In genomic region chr5:94522099-94522498, GRCh38 we compare ENCODE assay signal across 12 cellular contexts.
A peak's percentile ranks its signal among the peaks of the same experiment; 100 is the strongest.
DNase-seq lines count a peak whose midpoint lies in the region; ATAC-seq and TF ChIP-seq lines count a peak whose summit lies in the region.
"Had no signal": no experiment of that assay in that cellular context is flagged by ENCODE, and none has a peak within 500 bp of the region (broad histone marks: within the 10 kb centered on the region; RNA-seq: fewer than 3 reads in every experiment).

No MANE protein-coding gene starts in this region.

- BruUV-seq in IMR-90 (replicated peaks; lab: Mats Ljungman, UMichigan): no TSS peak

- no peak overlapping the region for H2BK120ac ChIP-seq in IMR-90 (ENCODE audit: low read depth, low read length)
- no peak overlapping the region for H2BK120ac ChIP-seq in mesenchymal stem cell (ENCODE audit: low read depth, low read length)

- no peaks in the 10 kb centered on the region for H3K27me3 ChIP-seq in IMR-90 (ENCODE audit: control insufficient read depth, insufficient read depth, low read length)
- no peaks in the 10 kb centered on the region for H3K27me3 ChIP-seq in WERI-Rb-1 (ENCODE audit: insufficient read depth, low read depth, severe bottlenecking)
- H3K27me3 ChIP-seq in mesenchymal stem cell (ENCODE audit: control insufficient read depth in 1 of 2, insufficient read depth in 1 of 2, low read length in 2 of 2): no peaks in the 10 kb centered on the region
- no peaks in the 10 kb centered on the region for H3K27me3 ChIP-seq in ascending aorta

- no peaks in the 10 kb centered on the region for H4K20me1 ChIP-seq in IMR-90 (ENCODE audit: insufficient read depth, low read length)

- H2BK20ac ChIP-seq in IMR-90 (ENCODE audit: low read depth, low read length): no peak overlapping the region

- H3K4ac ChIP-seq in IMR-90 (ENCODE audit: low read depth, low read length) (no peak overlapping the region), mesenchymal stem cell (ENCODE audit: low read depth in 1 of 2, low read length in 2 of 2) (no peak overlapping the region)

- H3K4me2 ChIP-seq in IMR-90 (ENCODE audit: low read depth, low read length) (no peak overlapping the region), mesenchymal stem cell (ENCODE audit: low read length, poor library complexity, severe bottlenecking) (no peak overlapping the region)

- H2AK9ac ChIP-seq in IMR-90 (replicated peaks; ENCODE audit: low read depth, low read length, poor library complexity): no peak overlapping the region

- H3K4me3 ChIP-seq in IMR-90 (ENCODE audit: insufficient read depth, low read depth, low read length) (no peak overlapping the region), WERI-Rb-1 (ENCODE audit: low read depth, low read length) (no peak overlapping the region), mesenchymal stem cell (ENCODE audit: insufficient read depth in 1 of 2, low read depth in 1 of 2, low read length in 2 of 2) (no peak overlapping the region), ascending aorta (no peak overlapping the region)

- intact Hi-C loops in IMR-90 (cut with micrococcal nuclease): loop anchor here (2.0 kb wide), 1 partner anchor 411 kb away; a partner anchor contains a TSS
- intact Hi-C loops in ascending aorta (cut with DNase I): no loop called here

- H2BK15ac ChIP-seq in IMR-90 (ENCODE audit: low read depth, low read length): no peak overlapping the region
- H2BK15ac ChIP-seq in mesenchymal stem cell (ENCODE audit: low read depth, poor library complexity, severe bottlenecking): no peak overlapping the region

- DNase-seq in DMS53 (lab: John Stamatoyannopoulos, UW) (peak; percentile 54), IMR-90 (peak; percentile 20), WERI-Rb-1 (no peak), mesenchymal stem cell (peak; percentile 14), ascending aorta (ENCODE audit: low spot score in 2 of 2) (no peak)
- DNase-seq: CD8-positive, alpha-beta T cell; HCEC 1CT; NCI-H1436 treated with DMSO at 0.1 percent for 48 hours; NCI-H2107; NCI-H510A had no signal

- H4K91ac ChIP-seq in IMR-90 (ENCODE audit: insufficient read depth, low read depth, low read length) (no peak overlapping the region), mesenchymal stem cell (ENCODE audit: low read length) (no peak overlapping the region)

- TF ChIP-seq CTCF in IMR-90 (conservative IDR thresholded peaks at IDR 0.05; ENCODE audit: low read depth, low read length) (no peak), WERI-Rb-1 (IDR thresholded peaks at IDR 0.05; ENCODE audit: low read depth, low read length) (no peak), ascending aorta (IDR thresholded peaks at IDR 0.05) (no peak)

- H2BK5ac ChIP-seq in IMR-90 (ENCODE audit: low read depth, low read length, poor library complexity, severe bottlenecking) (no peak overlapping the region), mesenchymal stem cell (ENCODE audit: low read depth, low read length, poor library complexity, severe bottlenecking) (no peak overlapping the region)

- no peak overlapping the region for H2AFZ ChIP-seq in IMR-90 (replicated peaks; ENCODE audit: low read length, poor library complexity)
- no peak overlapping the region for H2AFZ ChIP-seq in mesenchymal stem cell (ENCODE audit: low read depth, low read length)

- H3K4me1 ChIP-seq in IMR-90 (ENCODE audit: control insufficient read depth, insufficient read depth, low read length) (no peaks in the 10 kb centered on the region; the same call in 1 of the 2 replicates), mesenchymal stem cell (ENCODE audit: control insufficient read depth, insufficient read depth, low read depth, low read length) (no peaks in the 10 kb centered on the region), ascending aorta (no peaks in the 10 kb centered on the region)

- H2AK5ac ChIP-seq in IMR-90 (ENCODE audit: low read depth, low read length) (no peak overlapping the region), mesenchymal stem cell (ENCODE audit: low read length, severe bottlenecking) (no peak overlapping the region)

- POLR2A ChIA-PET in IMR-90 (lab: Charles Lee; ENCODE audit: unreplicated experiment): no interaction called here

- ATAC-seq in IMR-90 (ENCODE audit: low read depth): peak; percentile 56
- no peak for ATAC-seq in GM21576 (IDR thresholded peaks at IDR 0.05; ENCODE audit: unreplicated experiment)
- ATAC-seq in HG03097 (IDR thresholded peaks at IDR 0.05; ENCODE audit: low FRiP score, unreplicated experiment): no peak
- ATAC-seq: CD8-positive, alpha-beta T cell had no signal

- in situ Hi-C loops in IMR-90 (cut with MboI; ENCODE audit: low sequenced_read_pairs): no loop called here

- no peak overlapping the region for H4K5ac ChIP-seq in IMR-90 (ENCODE audit: low read depth, low read length)

- H3K36me3 ChIP-seq in IMR-90 (ENCODE audit: control insufficient read depth, insufficient read depth, low read length) (no peaks in the 10 kb centered on the region), WERI-Rb-1 (no peaks in the 10 kb centered on the region), mesenchymal stem cell (ENCODE audit: control insufficient read depth in 1 of 2, insufficient read depth in 2 of 2, low read depth in 1 of 2, low read length in 2 of 2) (no peaks in the 10 kb centered on the region), ascending aorta (no peaks in the 10 kb centered on the region)

- dilution Hi-C loops in IMR-90 (cut with HindIII; ENCODE audit: low sequenced_read_pairs, unreplicated experiment): no loop called here

- H2BK12ac ChIP-seq in mesenchymal stem cell (ENCODE audit: low read length in 2 of 2): no peak overlapping the region

- CTCF ChIA-PET in IMR-90 (lab: Yijun Ruan, JAX): no interaction called here

- TF ChIP-seq POLR2A in IMR-90 (IDR thresholded peaks at IDR 0.05; ENCODE audit: low read depth, low read length): no peak

- H3K79me1 ChIP-seq in IMR-90 (ENCODE audit: low read depth in 1 of 2, low read length in 2 of 2): no peaks in the 10 kb centered on the region
- no peaks in the 10 kb centered on the region for H3K79me1 ChIP-seq in mesenchymal stem cell (replicated peaks; ENCODE audit: low read length, poor library complexity, severe bottlenecking)

- no peaks in the 10 kb centered on the region for H3K9me1 ChIP-seq in IMR-90 (ENCODE audit: insufficient read depth, low read length)

- WGBS in IMR-90 (ENCODE audit: extremely low coverage in 2 of 2, insufficient read length in 1 of 2), 2 experiments: no CpG with 5 or more reads among the region's 1 CpG
- no CpG with 5 or more reads among the region's 1 CpG for WGBS in mesenchymal stem cell

- H3K18ac ChIP-seq in IMR-90 (ENCODE audit: low read depth, low read length) (no peak overlapping the region), mesenchymal stem cell (ENCODE audit: low read depth in 1 of 2, low read length in 2 of 2) (no peak overlapping the region)

- H3K9ac ChIP-seq in IMR-90 (ENCODE audit: low read depth, low read length) (no peak overlapping the region), mesenchymal stem cell (ENCODE audit: low read length) (peak overlapping the region; percentile 9)

- no peak overlapping the region for H4K8ac ChIP-seq in IMR-90 (ENCODE audit: low read depth in 2 of 2, low read length in 2 of 2)
- H4K8ac ChIP-seq in mesenchymal stem cell (ENCODE audit: low read length): no peak overlapping the region

- H3K27ac ChIP-seq in IMR-90 (ENCODE audit: insufficient read depth, low read length): no peak overlapping the region
- peak overlapping the region; percentile 11; the same call in 1 of the 2 replicates for H3K27ac ChIP-seq in WERI-Rb-1
- H3K27ac ChIP-seq in mesenchymal stem cell (ENCODE audit: low read length, poor library complexity, severe bottlenecking): no peak overlapping the region
- H3K27ac ChIP-seq in ascending aorta: no peak overlapping the region

- TF ChIP-seq RAD21 in IMR-90 (IDR thresholded peaks at IDR 0.05; ENCODE audit: low read length): no peak

- H3K56ac ChIP-seq in IMR-90 (ENCODE audit: extremely low read depth, insufficient read depth, low read length): no peak overlapping the region

- no peak overlapping the region for H3K14ac ChIP-seq in IMR-90 (replicated peaks; ENCODE audit: low read depth, low read length)
- H3K14ac ChIP-seq in mesenchymal stem cell (ENCODE audit: low read length in 2 of 2): no peak overlapping the region

- H3K23ac ChIP-seq in IMR-90 (ENCODE audit: low read depth, low read length): no peak overlapping the region
- no peak overlapping the region for H3K23ac ChIP-seq in mesenchymal stem cell (ENCODE audit: low read length in 2 of 2)

- H3K9me3 ChIP-seq in IMR-90 (ENCODE audit: control insufficient read depth, insufficient read depth, low read length) (no peaks in the 10 kb centered on the region), WERI-Rb-1 (ENCODE audit: severe bottlenecking) (no peaks in the 10 kb centered on the region), mesenchymal stem cell (ENCODE audit: control insufficient read depth, low read length) (no peaks in the 10 kb centered on the region), ascending aorta (no peaks in the 10 kb centered on the region)

TF ChIP-seq in IMR-90, 13 proteins besides CTCF, POLR2A, EP300 and RAD21 (continues in another document):
- no peak for TF ChIP-seq BHLHE40 (IDR thresholded peaks at IDR 0.05; ENCODE audit: low read depth, low read length)
- no peak for TF ChIP-seq MAZ (IDR thresholded peaks at IDR 0.05; ENCODE audit: borderline replicate concordance, low read depth, low read length)
- no peak for TF ChIP-seq CEBPB (IDR thresholded peaks at IDR 0.05; ENCODE audit: low read depth, low read length)
- no peak for TF ChIP-seq FOS (IDR thresholded peaks at IDR 0.05; ENCODE audit: low read depth, low read length)
- TF ChIP-seq, protein P1, sequence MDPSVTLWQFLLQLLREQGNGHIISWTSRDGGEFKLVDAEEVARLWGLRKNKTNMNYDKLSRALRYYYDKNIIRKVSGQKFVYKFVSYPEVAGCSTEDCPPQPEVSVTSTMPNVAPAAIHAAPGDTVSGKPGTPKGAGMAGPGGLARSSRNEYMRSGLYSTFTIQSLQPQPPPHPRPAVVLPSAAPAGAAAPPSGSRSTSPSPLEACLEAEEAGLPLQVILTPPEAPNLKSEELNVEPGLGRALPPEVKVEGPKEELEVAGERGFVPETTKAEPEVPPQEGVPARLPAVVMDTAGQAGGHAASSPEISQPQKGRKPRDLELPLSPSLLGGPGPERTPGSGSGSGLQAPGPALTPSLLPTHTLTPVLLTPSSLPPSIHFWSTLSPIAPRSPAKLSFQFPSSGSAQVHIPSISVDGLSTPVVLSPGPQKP (IDR thresholded peaks at IDR 0.05; ENCODE audit: borderline replicate concordance, low read depth, low read length): no peak
- TF ChIP-seq, protein P2, sequence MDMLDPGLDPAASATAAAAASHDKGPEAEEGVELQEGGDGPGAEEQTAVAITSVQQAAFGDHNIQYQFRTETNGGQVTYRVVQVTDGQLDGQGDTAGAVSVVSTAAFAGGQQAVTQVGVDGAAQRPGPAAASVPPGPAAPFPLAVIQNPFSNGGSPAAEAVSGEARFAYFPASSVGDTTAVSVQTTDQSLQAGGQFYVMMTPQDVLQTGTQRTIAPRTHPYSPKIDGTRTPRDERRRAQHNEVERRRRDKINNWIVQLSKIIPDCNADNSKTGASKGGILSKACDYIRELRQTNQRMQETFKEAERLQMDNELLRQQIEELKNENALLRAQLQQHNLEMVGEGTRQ (IDR thresholded peaks at IDR 0.05; ENCODE audit: low read depth, low read length): no peak
- no peak for TF ChIP-seq RFX5 (IDR thresholded peaks at IDR 0.05; ENCODE audit: low read depth, low read length)
- no peak for TF ChIP-seq RCOR1 (IDR thresholded peaks at IDR 0.05; ENCODE audit: insufficient replicate concordance, low read length)
- no peak for TF ChIP-seq MAFK (IDR thresholded peaks at IDR 0.05; ENCODE audit: low read depth, low read length)

Comparison
In these comparisons a context has a peak if more than half of its experiments do, and no peak if none do; other contexts are left out.
1. DNase-seq: peak in DMS53 (single experiment), IMR-90 (single experiment) and mesenchymal stem cell (single experiment); none in WERI-Rb-1 (single experiment) and ascending aorta (0 of 2).